In the genomic region with DNA sequence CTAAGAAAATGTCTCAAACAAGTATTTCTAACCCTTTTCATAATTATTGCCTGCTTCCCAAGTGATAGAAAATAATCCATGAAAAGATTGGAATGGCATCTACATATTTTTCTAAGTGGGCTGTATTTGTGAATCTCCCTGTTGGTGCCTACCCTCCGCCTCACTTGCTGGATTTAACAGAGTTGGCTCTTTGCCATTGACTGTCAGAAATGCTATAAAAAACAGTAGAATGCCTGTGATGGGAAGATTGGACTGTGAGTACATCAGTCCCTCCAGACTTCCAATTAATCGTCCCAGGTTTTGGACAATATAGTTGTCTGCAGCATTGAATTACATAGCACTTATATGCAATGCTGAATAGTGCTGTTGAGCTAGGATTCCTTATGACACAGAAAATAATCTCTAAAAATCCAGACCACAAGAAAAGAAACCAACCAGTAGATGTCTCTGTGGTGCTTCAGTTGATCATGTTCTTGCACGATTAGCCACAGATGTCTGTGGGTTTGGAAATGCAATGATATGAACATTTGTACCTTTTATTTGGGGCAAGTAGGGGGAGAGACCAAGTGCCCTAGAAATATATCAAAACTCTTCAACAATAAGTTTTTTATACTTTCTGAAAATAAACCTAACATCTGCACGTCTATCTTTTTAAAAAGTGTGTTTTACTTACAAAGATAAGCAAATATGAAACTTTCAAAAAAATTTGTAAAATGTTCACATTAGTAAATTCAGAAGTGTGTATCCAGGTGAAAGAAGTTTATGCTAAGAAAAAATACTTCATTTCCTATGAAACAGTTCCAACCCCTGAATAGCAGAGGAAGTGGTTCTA, we compare ENCODE assay signal across 8 cellular contexts.
A peak's percentile ranks its signal among the peaks of the same experiment; 100 is the strongest.
DNase-seq lines count a peak whose midpoint lies in the region; ATAC-seq, FAIRE-seq and TF ChIP-seq lines count a peak whose summit lies in the region.

No MANE protein-coding gene starts in this region.

- H3K4me1 ChIP-seq in IMR-90 (ENCODE audit: control insufficient read depth, insufficient read depth, low read length) = no peaks in the 10 kb centered on the region

- H3K9me2 ChIP-seq in neural cell (ENCODE audit: insufficient read depth, low read length) = no peaks in the 10 kb centered on the region

- 100% methylated on average over 1 of the region's 4 CpGs; no CpG with 5 or more reads in 1 of the 2 experiments for WGBS in IMR-90 (ENCODE audit: extremely low coverage in 2 of 2, insufficient read length in 1 of 2), 2 experiments

- no TSS peak for BruUV-seq in IMR-90 (replicated peaks; lab: Mats Ljungman, UMichigan)

- H3K4me3 Mint-ChIP-seq in stimulated activated naive CD8-positive, alpha-beta T cell treated with anti-CD3 and anti-CD28 coated beads, Interleukin-15, amount 100 ng/mL, for 72 hours = no peak overlapping the region
- no peak overlapping the region for H3K4me3 Mint-ChIP-seq in mesothelial cell of epicardium

- no peak overlapping the region for H3K23ac ChIP-seq in IMR-90 (ENCODE audit: low read depth, low read length)

- H4K20me1 ChIP-seq in IMR-90 (ENCODE audit: insufficient read depth, low read length) (no peaks in the 10 kb centered on the region), neural cell (ENCODE audit: insufficient read depth) (no peaks in the 10 kb centered on the region)

- 0 out of 2 replicates have a peak overlapping the region, but pooled peaks have one; percentile 2 for H2AK5ac ChIP-seq in IMR-90 (ENCODE audit: low read depth, low read length)

- no peaks in the 10 kb centered on the region for H3K9me1 ChIP-seq in IMR-90 (ENCODE audit: insufficient read depth, low read length)

- H3K4me3 ChIP-seq in IMR-90 (ENCODE audit: insufficient read depth, low read depth, low read length) (no peak overlapping the region), neural cell (ENCODE audit: low read length) (no peak overlapping the region)

- H2BK15ac ChIP-seq in IMR-90 (ENCODE audit: low read depth, low read length) = no peak overlapping the region

- H3K27ac ChIP-seq in IMR-90 (ENCODE audit: insufficient read depth, low read length) (no peak overlapping the region), epithelial cell of prostate (no peak overlapping the region), neural cell (ENCODE audit: low read length) (no peak overlapping the region)

- 0 out of 2 replicates have a peak overlapping the region, but pooled peaks have one; percentile 36 for H3K4ac ChIP-seq in IMR-90 (ENCODE audit: low read depth, low read length)

- CTCF ChIA-PET in IMR-90 (lab: Yijun Ruan, JAX) = interaction anchor here (0.7 to 2.2 kb wide), 5 partner anchors 9 to 304 kb away, joined by 3 to 22 read pairs (median 5); no protein-coding TSS in a partner anchor

- H2AK9ac ChIP-seq in IMR-90 (replicated peaks; ENCODE audit: low read depth, low read length, poor library complexity) = no peak overlapping the region

- no peaks in the 10 kb centered on the region for H3K79me2 ChIP-seq in neural cell (replicated peaks; ENCODE audit: insufficient read depth, low read length)

- H3K9ac ChIP-seq in IMR-90 (ENCODE audit: low read depth, low read length) = no peak overlapping the region
- no peak overlapping the region for H3K9ac ChIP-seq in neural cell (ENCODE audit: low read length)

- no peak overlapping the region; the same call in 1 of the 2 replicates for H2BK120ac ChIP-seq in IMR-90 (ENCODE audit: low read depth, low read length)

- no peaks in the 10 kb centered on the region for H3F3A ChIP-seq in neural cell (ENCODE audit: insufficient read depth, low read length, poor library complexity, severe bottlenecking)

- H3K27me3 ChIP-seq in IMR-90 (ENCODE audit: control insufficient read depth, insufficient read depth, low read length) = no peaks in the 10 kb centered on the region
- H3K27me3 ChIP-seq in neural cell (ENCODE audit: insufficient read depth, low read depth, low read length) = no peaks in the 10 kb centered on the region

- dilution Hi-C loops in IMR-90 (cut with HindIII; ENCODE audit: low sequenced_read_pairs, unreplicated experiment) = no loop called here

- POLR2A ChIA-PET in IMR-90 (lab: Charles Lee; ENCODE audit: unreplicated experiment) = no interaction called here

- H3K36me3 ChIP-seq in IMR-90 (ENCODE audit: control insufficient read depth, insufficient read depth, low read length) = no peaks in the 10 kb centered on the region
- H3K36me3 ChIP-seq in neural cell (ENCODE audit: insufficient read depth, low read length) = no peaks in the 10 kb centered on the region

- H2AFZ ChIP-seq in IMR-90 (replicated peaks; ENCODE audit: low read length, poor library complexity) (no peak overlapping the region), neural cell (ENCODE audit: low read depth, low read length) (no peak overlapping the region)

- no peak for TF ChIP-seq POLR2A in IMR-90 (IDR thresholded peaks at IDR 0.05; ENCODE audit: low read depth, low read length)

- TF ChIP-seq EP300 in neural cell (conservative IDR thresholded peaks at IDR 0.05; ENCODE audit: poor library complexity, severe bottlenecking) = no peak

- peak; percentile 26 for ATAC-seq in stimulated activated naive CD8-positive, alpha-beta T cell treated with anti-CD3 and anti-CD28 coated beads, Interleukin-15, amount 100 ng/mL, for 72 hours
- no peak for ATAC-seq in stimulated activated naive CD8-positive, alpha-beta T cell treated with anti-CD3 and anti-CD28 coated beads, Interleukin-15, Interleukin-2, amounts not matched to agents 100 U/mL and 50 U/mL, for 24 hours
- ATAC-seq in IMR-90 (ENCODE audit: low read depth) (peak; percentile 95), HG03196 (IDR thresholded peaks at IDR 0.05; ENCODE audit: unreplicated experiment) (no peak)

- no peaks in the 10 kb centered on the region for H3K79me1 ChIP-seq in IMR-90 (ENCODE audit: low read depth in 1 of 2, low read length in 2 of 2)

- H4K8ac ChIP-seq in IMR-90 (ENCODE audit: low read depth in 2 of 2, low read length in 2 of 2) = 0 out of 4 replicates have a peak overlapping the region, but pooled peaks of 1 of the 2 experiments have one; percentile 47

- H3K9me3 ChIP-seq in IMR-90 (ENCODE audit: control insufficient read depth, insufficient read depth, low read length) (no peaks in the 10 kb centered on the region), neural cell (ENCODE audit: low read length) (no peaks in the 10 kb centered on the region)

- no peak overlapping the region for H2BK5ac ChIP-seq in IMR-90 (ENCODE audit: low read depth, low read length, poor library complexity, severe bottlenecking)

- no peak for DNase-seq in stimulated activated naive CD8-positive, alpha-beta T cell treated with anti-CD3 and anti-CD28 coated beads, Interleukin-15, amount 100 ng/mL, for 72 hours
- no peak for DNase-seq in stimulated activated naive CD8-positive, alpha-beta T cell treated with anti-CD3 and anti-CD28 coated beads, Interleukin-15, Interleukin-2, amounts not matched to agents 100 U/mL and 50 U/mL, for 24 hours
- DNase-seq in IMR-90 (peak; percentile 83), RCC 7860 (ENCODE audit: low spot score) (peak; percentile 56), epithelial cell of prostate (ENCODE audit: low read depth, low spot score) (peak; percentile 18), mesothelial cell of epicardium (ENCODE audit: low spot score in 2 of 2, unreplicated experiment in 2 of 2) (no peak)

- in situ Hi-C loops in IMR-90 (cut with MboI; ENCODE audit: low sequenced_read_pairs) = loop anchor here (5.0 to 25.0 kb wide), 2 partner anchors 303 to 533 kb away; no protein-coding TSS in a partner anchor

- peaks cover 4% of the 10 kb centered on the region for H3K36me3 Mint-ChIP-seq in mesothelial cell of epicardium

- peaks cover 12% of the 10 kb centered on the region for H3K27me3 Mint-ChIP-seq in stimulated activated naive CD8-positive, alpha-beta T cell treated with anti-CD3 and anti-CD28 coated beads, Interleukin-15, amount 100 ng/mL, for 72 hours
- no peaks in the 10 kb centered on the region for H3K27me3 Mint-ChIP-seq in mesothelial cell of epicardium (ENCODE audit: low read depth)

- H3K18ac ChIP-seq in IMR-90 (ENCODE audit: low read depth, low read length) = no peak overlapping the region

- H3K14ac ChIP-seq in IMR-90 (replicated peaks; ENCODE audit: low read depth, low read length) = no peak overlapping the region

- H3K56ac ChIP-seq in IMR-90 (ENCODE audit: extremely low read depth, insufficient read depth, low read length) = no peak overlapping the region

- H3K9me3 Mint-ChIP-seq in stimulated activated naive CD8-positive, alpha-beta T cell treated with anti-CD3 and anti-CD28 coated beads, Interleukin-15, amount 100 ng/mL, for 72 hours = no peaks in the 10 kb centered on the region
- H3K9me3 Mint-ChIP-seq in mesothelial cell of epicardium = peaks cover 7% of the 10 kb centered on the region

- peak overlapping the region; percentile 49; the same call in 1 of the 2 replicates for H2BK20ac ChIP-seq in IMR-90 (ENCODE audit: low read depth, low read length)

- TF ChIP-seq RAD21 in IMR-90 (IDR thresholded peaks at IDR 0.05; ENCODE audit: low read length) (peak; percentile 93), neural cell (conservative IDR thresholded peaks at IDR 0.05) (peak; percentile 91)

- H3K4me2 ChIP-seq in IMR-90 (ENCODE audit: low read depth, low read length) (no peak overlapping the region), neural cell (ENCODE audit: low read length) (no peak overlapping the region)

- peak; percentile 84 for TF ChIP-seq CTCF in IMR-90 (conservative IDR thresholded peaks at IDR 0.05; ENCODE audit: low read depth, low read length)
- peak; percentile 87 for TF ChIP-seq CTCF in neural cell (IDR thresholded peaks at IDR 0.05; ENCODE audit: poor library complexity, severe bottlenecking)
- TF ChIP-seq CTCF in mesothelial cell of epicardium (IDR thresholded peaks at IDR 0.05; ENCODE audit: unreplicated experiment) = no peak

- H3K4me1 Mint-ChIP-seq in stimulated activated naive CD8-positive, alpha-beta T cell treated with anti-CD3 and anti-CD28 coated beads, Interleukin-15, amount 100 ng/mL, for 72 hours = no peaks in the 10 kb centered on the region
- peaks cover 7% of the 10 kb centered on the region for H3K4me1 Mint-ChIP-seq in mesothelial cell of epicardium

- intact Hi-C loops in IMR-90 (cut with micrococcal nuclease) = loop anchor here (1.0 to 10.0 kb wide), 5 partner anchors 96 to 645 kb away; a partner anchor contains a TSS

- H4K5ac ChIP-seq in IMR-90 (ENCODE audit: low read depth, low read length) = peak overlapping the region; percentile 36; the same call in 1 of the 2 replicates

- peak; percentile 45 for FAIRE-seq in RCC 7860 (lab: Jason Lieb, UNC)

- H3K27ac Mint-ChIP-seq in stimulated activated naive CD8-positive, alpha-beta T cell treated with anti-CD3 and anti-CD28 coated beads, Interleukin-15, amount 100 ng/mL, for 72 hours = no peak overlapping the region
- H3K27ac Mint-ChIP-seq in mesothelial cell of epicardium = no peak overlapping the region

- no peak overlapping the region for H4K91ac ChIP-seq in IMR-90 (ENCODE audit: insufficient read depth, low read depth, low read length)

TF ChIP-seq in IMR-90, 13 proteins besides CTCF, POLR2A, EP300 and RAD21 (continues in another document):
- TF ChIP-seq CHD1 (IDR thresholded peaks at IDR 0.05; ENCODE audit: low read depth, low read length) (no peak; the same call in 1 of the 2 replicates), RFX5 (IDR thresholded peaks at IDR 0.05; ENCODE audit: low read depth, low read length) (no peak)

TF ChIP-seq in neural cell, 6 proteins besides CTCF, POLR2A, EP300 and RAD21 (continues in another document):
- peak; percentile 92 for TF ChIP-seq SMC3 (conservative IDR thresholded peaks at IDR 0.05; ENCODE audit: poor library complexity)

Comparison
In these comparisons a context has a peak if more than half of its experiments do, and no peak if none do; other contexts are left out.
1. ATAC-seq: peak in stimulated activated naive CD8-positive, alpha-beta T cell treated with anti-CD3 and anti-CD28 coated beads, Interleukin-15, amount 100 ng/mL, for 72 hours (single experiment) and IMR-90 (single experiment); none in stimulated activated naive CD8-positive, alpha-beta T cell treated with anti-CD3 and anti-CD28 coated beads, Interleukin-15, Interleukin-2, amounts not matched to agents 100 U/mL and 50 U/mL, for 24 hours (single experiment) and HG03196 (single experiment).
2. DNase-seq: peak in IMR-90 (single experiment), RCC 7860 (single experiment) and epithelial cell of prostate (single experiment); none in stimulated activated naive CD8-positive, alpha-beta T cell treated with anti-CD3 and anti-CD28 coated beads, Interleukin-15, amount 100 ng/mL, for 72 hours (0 of 2), stimulated activated naive CD8-positive, alpha-beta T cell treated with anti-CD3 and anti-CD28 coated beads, Interleukin-15, Interleukin-2, amounts not matched to agents 100 U/mL and 50 U/mL, for 24 hours (single experiment) and mesothelial cell of epicardium (0 of 2).